1 cellular context compared by ENCODE assay signal in the genomic region with DNA sequence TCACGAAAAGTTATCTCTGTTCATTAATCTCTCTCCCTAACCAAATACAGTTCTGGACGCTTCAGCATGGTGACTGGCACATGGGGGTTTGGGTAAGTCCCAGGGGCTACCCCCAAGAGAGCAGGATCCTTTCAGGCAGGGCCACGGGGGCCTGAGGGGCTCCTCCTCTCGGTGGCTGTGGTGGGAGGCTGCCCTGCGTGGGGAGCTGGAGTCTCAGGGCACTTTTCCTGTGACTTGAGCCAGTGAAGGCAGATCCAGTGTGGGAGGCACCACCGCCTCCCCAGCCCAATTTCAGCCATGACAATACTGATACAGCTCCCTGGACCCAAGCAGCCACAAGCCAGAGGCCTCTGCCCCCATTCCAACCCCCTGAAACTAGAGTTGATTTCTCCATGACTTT.
TF ChIP-seq lines count a peak whose summit lies in the region.

No MANE protein-coding gene starts in this region.

TF ChIP-seq in HepG2, 621 proteins besides CTCF, POLR2A, EP300 and RAD21:
- TF ChIP-seq, protein P1, sequence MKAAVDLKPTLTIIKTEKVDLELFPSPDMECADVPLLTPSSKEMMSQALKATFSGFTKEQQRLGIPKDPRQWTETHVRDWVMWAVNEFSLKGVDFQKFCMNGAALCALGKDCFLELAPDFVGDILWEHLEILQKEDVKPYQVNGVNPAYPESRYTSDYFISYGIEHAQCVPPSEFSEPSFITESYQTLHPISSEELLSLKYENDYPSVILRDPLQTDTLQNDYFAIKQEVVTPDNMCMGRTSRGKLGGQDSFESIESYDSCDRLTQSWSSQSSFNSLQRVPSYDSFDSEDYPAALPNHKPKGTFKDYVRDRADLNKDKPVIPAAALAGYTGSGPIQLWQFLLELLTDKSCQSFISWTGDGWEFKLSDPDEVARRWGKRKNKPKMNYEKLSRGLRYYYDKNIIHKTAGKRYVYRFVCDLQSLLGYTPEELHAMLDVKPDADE (CRISPR knock-in tag; IDR thresholded peaks at IDR 0.05): no peak
- TF ChIP-seq ZSCAN22 (CRISPR knock-in tag; IDR thresholded peaks at IDR 0.05) (no peak), ZNF615 (CRISPR knock-in tag; IDR thresholded peaks at IDR 0.05; ENCODE audit: borderline replicate concordance) (no peak), REL (CRISPR knock-in tag; conservative IDR thresholded peaks at IDR 0.05) (no peak), TCF7 (IDR thresholded peaks at IDR 0.05; ENCODE audit: low read depth) (no peak), HDAC1 (CRISPR knock-in tag; IDR thresholded peaks at IDR 0.05) (no peak), SALL2 (CRISPR knock-in tag; IDR thresholded peaks at IDR 0.05) (no peak), ZNF546 (CRISPR knock-in tag; conservative IDR thresholded peaks at IDR 0.05) (no peak), SMARCE1 (IDR thresholded peaks at IDR 0.05; ENCODE audit: borderline replicate concordance) (no peak), JUND (CRISPR knock-in tag; IDR thresholded peaks at IDR 0.05) (no peak), ZNF446 (CRISPR knock-in tag; IDR thresholded peaks at IDR 0.05) (no peak), ZNF678 (CRISPR knock-in tag; IDR thresholded peaks at IDR 0.05) (no peak)
- TF ChIP-seq, protein P2, sequence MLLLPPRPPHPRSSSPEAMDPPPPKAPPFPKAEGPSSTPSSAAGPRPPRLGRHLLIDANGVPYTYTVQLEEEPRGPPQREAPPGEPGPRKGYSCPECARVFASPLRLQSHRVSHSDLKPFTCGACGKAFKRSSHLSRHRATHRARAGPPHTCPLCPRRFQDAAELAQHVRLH (CRISPR knock-in tag; IDR thresholded peaks at IDR 0.05; ENCODE audit: borderline replicate concordance, low read depth): no peak
